Comparison of ENCODE assay signal across 1 cellular context in genomic region chr14:45134051-45134958, GRCh38.
TF ChIP-seq lines count a peak whose summit lies in the region.

FKBP3 (minus strand) TSS chr14:45134481; CDS start chr14:45134456, 25 bp downstream.

TF ChIP-seq in K562, 482 proteins besides CTCF, POLR2A, EP300 and RAD21 (continued from another document and continues in another):
- TF ChIP-seq, protein P1, sequence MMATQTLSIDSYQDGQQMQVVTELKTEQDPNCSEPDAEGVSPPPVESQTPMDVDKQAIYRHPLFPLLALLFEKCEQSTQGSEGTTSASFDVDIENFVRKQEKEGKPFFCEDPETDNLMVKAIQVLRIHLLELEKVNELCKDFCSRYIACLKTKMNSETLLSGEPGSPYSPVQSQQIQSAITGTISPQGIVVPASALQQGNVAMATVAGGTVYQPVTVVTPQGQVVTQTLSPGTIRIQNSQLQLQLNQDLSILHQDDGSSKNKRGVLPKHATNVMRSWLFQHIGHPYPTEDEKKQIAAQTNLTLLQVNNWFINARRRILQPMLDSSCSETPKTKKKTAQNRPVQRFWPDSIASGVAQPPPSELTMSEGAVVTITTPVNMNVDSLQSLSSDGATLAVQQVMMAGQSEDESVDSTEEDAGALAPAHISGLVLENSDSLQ (IDR thresholded peaks at IDR 0.05): peak; percentile 98
- no peak for TF ChIP-seq THAP12 (CRISPR knock-in tag; IDR thresholded peaks at IDR 0.05)
- no peak for TF ChIP-seq ARID2 (IDR thresholded peaks at IDR 0.05)
- no peak for TF ChIP-seq PTRF (tag; IDR thresholded peaks at IDR 0.05)
- no peak for TF ChIP-seq XRCC3 (IDR thresholded peaks at IDR 0.05)
- TF ChIP-seq, protein P2, sequence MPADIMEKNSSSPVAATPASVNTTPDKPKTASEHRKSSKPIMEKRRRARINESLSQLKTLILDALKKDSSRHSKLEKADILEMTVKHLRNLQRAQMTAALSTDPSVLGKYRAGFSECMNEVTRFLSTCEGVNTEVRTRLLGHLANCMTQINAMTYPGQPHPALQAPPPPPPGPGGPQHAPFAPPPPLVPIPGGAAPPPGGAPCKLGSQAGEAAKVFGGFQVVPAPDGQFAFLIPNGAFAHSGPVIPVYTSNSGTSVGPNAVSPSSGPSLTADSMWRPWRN (IDR thresholded peaks at IDR 0.05; ENCODE audit: low read depth): no peak
- no peak for TF ChIP-seq ATF1 (CRISPR knock-in tag; IDR thresholded peaks at IDR 0.05)
- TF ChIP-seq ATF1 (tag; IDR thresholded peaks at IDR 0.05): peak; percentile 80
- no peak for TF ChIP-seq SIRT6 (IDR thresholded peaks at IDR 0.05; ENCODE audit: low read depth, low read length)
- TF ChIP-seq CREB5 (CRISPR knock-in tag; IDR thresholded peaks at IDR 0.05): no peak
- peak; percentile 82; the same call in 1 of the 2 replicates for TF ChIP-seq RB1 (IDR thresholded peaks at IDR 0.05; ENCODE audit: low read depth)
- no peak for TF ChIP-seq RUNX1 (IDR thresholded peaks at IDR 0.05; ENCODE audit: low read depth)
- TF ChIP-seq NR4A1 (CRISPR knock-in tag; IDR thresholded peaks at IDR 0.05): no peak
- TF ChIP-seq NR4A1 (tag; IDR thresholded peaks at IDR 0.05): no peak
- TF ChIP-seq, protein P3, sequence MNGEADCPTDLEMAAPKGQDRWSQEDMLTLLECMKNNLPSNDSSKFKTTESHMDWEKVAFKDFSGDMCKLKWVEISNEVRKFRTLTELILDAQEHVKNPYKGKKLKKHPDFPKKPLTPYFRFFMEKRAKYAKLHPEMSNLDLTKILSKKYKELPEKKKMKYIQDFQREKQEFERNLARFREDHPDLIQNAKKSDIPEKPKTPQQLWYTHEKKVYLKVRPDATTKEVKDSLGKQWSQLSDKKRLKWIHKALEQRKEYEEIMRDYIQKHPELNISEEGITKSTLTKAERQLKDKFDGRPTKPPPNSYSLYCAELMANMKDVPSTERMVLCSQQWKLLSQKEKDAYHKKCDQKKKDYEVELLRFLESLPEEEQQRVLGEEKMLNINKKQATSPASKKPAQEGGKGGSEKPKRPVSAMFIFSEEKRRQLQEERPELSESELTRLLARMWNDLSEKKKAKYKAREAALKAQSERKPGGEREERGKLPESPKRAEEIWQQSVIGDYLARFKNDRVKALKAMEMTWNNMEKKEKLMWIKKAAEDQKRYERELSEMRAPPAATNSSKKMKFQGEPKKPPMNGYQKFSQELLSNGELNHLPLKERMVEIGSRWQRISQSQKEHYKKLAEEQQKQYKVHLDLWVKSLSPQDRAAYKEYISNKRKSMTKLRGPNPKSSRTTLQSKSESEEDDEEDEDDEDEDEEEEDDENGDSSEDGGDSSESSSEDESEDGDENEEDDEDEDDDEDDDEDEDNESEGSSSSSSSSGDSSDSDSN (IDR thresholded peaks at IDR 0.05; ENCODE audit: borderline replicate concordance in 1 of 2, low read depth in 2 of 2, low read length in 2 of 2): no peak
- TF ChIP-seq, protein P4, sequence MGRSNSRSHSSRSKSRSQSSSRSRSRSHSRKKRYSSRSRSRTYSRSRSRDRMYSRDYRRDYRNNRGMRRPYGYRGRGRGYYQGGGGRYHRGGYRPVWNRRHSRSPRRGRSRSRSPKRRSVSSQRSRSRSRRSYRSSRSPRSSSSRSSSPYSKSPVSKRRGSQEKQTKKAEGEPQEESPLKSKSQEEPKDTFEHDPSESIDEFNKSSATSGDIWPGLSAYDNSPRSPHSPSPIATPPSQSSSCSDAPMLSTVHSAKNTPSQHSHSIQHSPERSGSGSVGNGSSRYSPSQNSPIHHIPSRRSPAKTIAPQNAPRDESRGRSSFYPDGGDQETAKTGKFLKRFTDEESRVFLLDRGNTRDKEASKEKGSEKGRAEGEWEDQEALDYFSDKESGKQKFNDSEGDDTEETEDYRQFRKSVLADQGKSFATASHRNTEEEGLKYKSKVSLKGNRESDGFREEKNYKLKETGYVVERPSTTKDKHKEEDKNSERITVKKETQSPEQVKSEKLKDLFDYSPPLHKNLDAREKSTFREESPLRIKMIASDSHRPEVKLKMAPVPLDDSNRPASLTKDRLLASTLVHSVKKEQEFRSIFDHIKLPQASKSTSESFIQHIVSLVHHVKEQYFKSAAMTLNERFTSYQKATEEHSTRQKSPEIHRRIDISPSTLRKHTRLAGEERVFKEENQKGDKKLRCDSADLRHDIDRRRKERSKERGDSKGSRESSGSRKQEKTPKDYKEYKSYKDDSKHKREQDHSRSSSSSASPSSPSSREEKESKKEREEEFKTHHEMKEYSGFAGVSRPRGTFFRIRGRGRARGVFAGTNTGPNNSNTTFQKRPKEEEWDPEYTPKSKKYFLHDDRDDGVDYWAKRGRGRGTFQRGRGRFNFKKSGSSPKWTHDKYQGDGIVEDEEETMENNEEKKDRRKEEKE (IDR thresholded peaks at IDR 0.05; ENCODE audit: borderline replicate concordance in 1 of 2, control insufficient read depth in 1 of 2, low read depth in 2 of 2, low read length in 1 of 2): peak in 1 of 2 experiments; percentile 95; a peak in 2 of 4 replicates
- TF ChIP-seq TCF3 (CRISPR knock-in tag; IDR thresholded peaks at IDR 0.05): no peak
- no peak for TF ChIP-seq EZH2 (IDR thresholded peaks at IDR 0.05; ENCODE audit: borderline replicate concordance, low read depth, low read length)
- TF ChIP-seq ZNF239 (CRISPR knock-in tag; IDR thresholded peaks at IDR 0.05): no peak
- TF ChIP-seq, protein P5, sequence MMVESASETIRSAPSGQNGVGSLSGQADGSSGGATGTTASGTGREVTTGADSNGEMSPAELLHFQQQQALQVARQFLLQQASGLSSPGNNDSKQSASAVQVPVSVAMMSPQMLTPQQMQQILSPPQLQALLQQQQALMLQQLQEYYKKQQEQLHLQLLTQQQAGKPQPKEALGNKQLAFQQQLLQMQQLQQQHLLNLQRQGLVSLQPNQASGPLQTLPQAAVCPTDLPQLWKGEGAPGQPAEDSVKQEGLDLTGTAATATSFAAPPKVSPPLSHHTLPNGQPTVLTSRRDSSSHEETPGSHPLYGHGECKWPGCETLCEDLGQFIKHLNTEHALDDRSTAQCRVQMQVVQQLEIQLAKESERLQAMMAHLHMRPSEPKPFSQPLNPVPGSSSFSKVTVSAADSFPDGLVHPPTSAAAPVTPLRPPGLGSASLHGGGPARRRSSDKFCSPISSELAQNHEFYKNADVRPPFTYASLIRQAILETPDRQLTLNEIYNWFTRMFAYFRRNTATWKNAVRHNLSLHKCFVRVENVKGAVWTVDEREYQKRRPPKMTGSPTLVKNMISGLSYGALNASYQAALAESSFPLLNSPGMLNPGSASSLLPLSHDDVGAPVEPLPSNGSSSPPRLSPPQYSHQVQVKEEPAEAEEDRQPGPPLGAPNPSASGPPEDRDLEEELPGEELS (CRISPR knock-in tag; IDR thresholded peaks at IDR 0.05; ENCODE audit: borderline replicate concordance): no peak
- TF ChIP-seq ZNF140 (CRISPR knock-in tag; IDR thresholded peaks at IDR 0.05): no peak
- TF ChIP-seq NFE2L1 (tag; IDR thresholded peaks at IDR 0.05; ENCODE audit: borderline replicate concordance, low read depth): no peak
- TF ChIP-seq ZNF324 (CRISPR knock-in tag; IDR thresholded peaks at IDR 0.05): no peak
- TF ChIP-seq ZFPM2 (CRISPR knock-in tag; IDR thresholded peaks at IDR 0.05): no peak
- no peak for TF ChIP-seq FUS (optimal IDR thresholded peaks at IDR 0.05; ENCODE audit: low read depth, low read length)
- peak; percentile 70 for TF ChIP-seq RBBP5 (IDR thresholded peaks at IDR 0.05; ENCODE audit: borderline replicate concordance, insufficient read depth, low read length, poor library complexity, severe bottlenecking)
- no peak for TF ChIP-seq TAF15 (IDR thresholded peaks at IDR 0.05; ENCODE audit: low read depth, low read length)
- TF ChIP-seq ZNF79 (CRISPR knock-in tag; IDR thresholded peaks at IDR 0.05; ENCODE audit: low read depth): no peak
- TF ChIP-seq TARDBP (IDR thresholded peaks at IDR 0.05): no peak
- no peak for TF ChIP-seq MAFG (tag; conservative IDR thresholded peaks at IDR 0.05)
- TF ChIP-seq HDAC2 (IDR thresholded peaks at IDR 0.05): peak; percentile 23; the same call in 1 of the 2 replicates
- no peak for TF ChIP-seq SETDB1 (IDR thresholded peaks at IDR 0.05; ENCODE audit: low read length)
- TF ChIP-seq PYGO2 (tag; IDR thresholded peaks at IDR 0.05): no peak
- no peak for TF ChIP-seq POLR2AphosphoS2 (IDR thresholded peaks at IDR 0.05; ENCODE audit: low read length)
- no peak for TF ChIP-seq ZNF740 (CRISPR knock-in tag; IDR thresholded peaks at IDR 0.05)
- no peak for TF ChIP-seq ZNF740 (tag; IDR thresholded peaks at IDR 0.05)
- TF ChIP-seq ZNF165 (CRISPR knock-in tag; IDR thresholded peaks at IDR 0.05; ENCODE audit: borderline replicate concordance): no peak
- TF ChIP-seq ZBTB33 (CRISPR knock-in tag; IDR thresholded peaks at IDR 0.05): no peak
- TF ChIP-seq, protein P6, sequence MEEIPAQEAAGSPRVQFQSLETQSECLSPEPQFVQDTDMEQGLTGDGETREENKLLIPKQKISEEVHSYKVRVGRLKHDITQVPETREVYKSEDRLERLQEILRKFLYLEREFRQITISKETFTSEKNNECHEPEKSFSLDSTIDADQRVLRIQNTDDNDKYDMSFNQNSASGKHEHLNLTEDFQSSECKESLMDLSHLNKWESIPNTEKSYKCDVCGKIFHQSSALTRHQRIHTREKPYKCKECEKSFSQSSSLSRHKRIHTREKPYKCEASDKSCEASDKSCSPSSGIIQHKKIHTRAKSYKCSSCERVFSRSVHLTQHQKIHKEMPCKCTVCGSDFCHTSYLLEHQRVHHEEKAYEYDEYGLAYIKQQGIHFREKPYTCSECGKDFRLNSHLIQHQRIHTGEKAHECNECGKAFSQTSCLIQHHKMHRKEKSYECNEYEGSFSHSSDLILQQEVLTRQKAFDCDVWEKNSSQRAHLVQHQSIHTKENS (CRISPR knock-in tag; IDR thresholded peaks at IDR 0.05): no peak
- no peak for TF ChIP-seq MBD1 (CRISPR knock-in tag; IDR thresholded peaks at IDR 0.05)
